In the genomic region with DNA sequence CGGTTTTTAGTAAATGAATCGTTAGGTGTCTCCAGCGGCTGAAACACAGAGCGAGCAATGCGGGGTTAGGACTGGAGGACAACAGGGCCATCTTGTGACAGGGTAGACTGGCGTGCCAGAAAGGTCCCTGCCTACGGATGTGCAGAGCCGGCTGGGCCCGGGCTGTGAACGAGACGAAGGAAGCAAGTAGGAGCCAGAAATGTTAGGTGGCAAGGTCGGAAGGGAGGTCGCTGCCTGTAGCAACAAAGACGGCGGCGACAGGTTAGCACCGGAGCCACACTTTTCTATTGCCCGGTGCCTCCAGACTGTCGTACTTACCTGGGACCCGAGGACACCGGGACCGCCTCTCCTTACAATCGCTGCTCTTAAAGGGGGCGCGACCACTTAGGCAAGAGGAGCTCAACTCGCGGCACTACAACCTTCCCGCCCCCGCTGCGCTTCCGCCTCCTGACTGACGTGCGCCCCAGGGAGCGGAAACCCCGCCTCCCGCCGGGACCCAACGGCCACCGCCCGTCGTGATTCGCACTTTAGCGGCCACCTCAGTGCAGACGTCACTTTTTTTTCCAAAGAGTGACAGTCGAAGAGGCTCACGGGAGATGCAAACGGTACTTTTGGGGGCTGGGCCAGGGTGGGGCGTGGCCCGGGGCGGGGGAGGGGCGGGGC, we compare ENCODE assay signal across 8 cellular contexts. TPM values are rescaled to one million over a fixed set of nuclear protein-coding genes. Genes with fewer than 3 reads are reported as not detected.
DNase-seq lines count a peak whose midpoint lies in the region; ATAC-seq and TF ChIP-seq lines count a peak whose summit lies in the region.

A gene with protein sequence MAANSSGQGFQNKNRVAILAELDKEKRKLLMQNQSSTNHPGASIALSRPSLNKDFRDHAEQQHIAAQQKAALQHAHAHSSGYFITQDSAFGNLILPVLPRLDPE (minus strand): TSS at position 449 of the 663 bp plus-strand sequence. CDS start 1,632 bp downstream, outside the sequence.

- no peaks in the 10 kb centered on the region for H3K4me1 ChIP-seq in ovary (ENCODE audit: insufficient read depth)
- H3K4me1 ChIP-seq in thyroid gland = peaks cover 0 to 8% of the 10 kb centered on the region in 2 donors

- intact Hi-C loops in head of caudate nucleus (cut with DNase I) = loop anchor here (2.0 to 10.0 kb wide), 4 partner anchors 33 to 623 kb away; a partner anchor contains a TSS
- intact Hi-C loops in ovary (cut with DNase I) = loop anchor here in 1 of 4 donors (10.0 kb wide), 1 partner anchor 623 kb away; no protein-coding TSS in a partner anchor
- intact Hi-C loops in thyroid gland (cut with DNase I) = no loop called here

- no peaks in the 10 kb centered on the region for H3K9me3 ChIP-seq in ovary
- H3K9me3 ChIP-seq in thyroid gland = no peaks in the 10 kb centered on the region

- TF ChIP-seq POLR2A in GM10847 (IDR thresholded peaks at IDR 0.05; ENCODE audit: extremely low read depth, insufficient read length) (peak; percentile 38), ovary (IDR thresholded peaks at IDR 0.05) (peak; percentile 62), thyroid gland (IDR thresholded peaks at IDR 0.05) (peak in 1 of 2 donors; percentile 82)

- H3K36me3 ChIP-seq in ovary (no peaks in the 10 kb centered on the region), thyroid gland (no peaks in the 10 kb centered on the region)

- ATAC-seq in HG02610 (IDR thresholded peaks at IDR 0.05; ENCODE audit: unreplicated experiment) = peak; percentile 93
- peak; percentile 98 for ATAC-seq in SK-N-SH treated with all-trans-retinoic acid at 6 μM for 48 hours
- peak; percentile 92 to 93 for ATAC-seq in activated naive CD4-positive, alpha-beta T cell treated with anti-CD3 and anti-CD28 coated beads, Interleukin-2, amount 50 U/mL, for 72 hours

- TF ChIP-seq CTCF in ovary (IDR thresholded peaks at IDR 0.05) = no peak
- peak in 2 of 6 experiments; percentile 12 for TF ChIP-seq CTCF in thyroid gland (IDR thresholded peaks at IDR 0.05)

- 0 to 1% (median 1%) methylated on average over 45 to 51 of the region's 51 CpGs for WGBS in ovary, 3 donors
- WGBS in thyroid gland, 2 donors = 0% methylated on average over 33 to 44 of the region's 51 CpGs

- H3K36me3 Mint-ChIP-seq in activated naive CD4-positive, alpha-beta T cell treated with anti-CD3 and anti-CD28 coated beads, Interleukin-2, amount 50 U/mL, for 72 hours = peaks cover 4 to 11% of the 10 kb centered on the region in 2 donors

- H3K27me3 ChIP-seq in ovary = no peaks in the 10 kb centered on the region
- H3K27me3 ChIP-seq in thyroid gland = no peaks in the 10 kb centered on the region

- H3K27ac ChIP-seq in ovary (peak within 1 kb of the TSS; percentile 79), thyroid gland (peak within 1 kb of the TSS; percentile 49 to 82 (median 76))

- peak; percentile 97 for DNase-seq in NCI-H1092 (lab: John Stamatoyannopoulos, UW)
- DNase-seq in activated naive CD4-positive, alpha-beta T cell treated with anti-CD3 and anti-CD28 coated beads, Interleukin-2, amount 50 U/mL, for 72 hours (ENCODE audit: low spot score in 2 of 2) = peak; percentile 94 to 98
- peak; percentile 95 to 99 (median 98) for DNase-seq in head of caudate nucleus
- peak; percentile 92 to 96 (median 94) for DNase-seq in ovary
- peak; percentile 97 for DNase-seq in thyroid gland

- TF ChIP-seq EP300 in ovary (IDR thresholded peaks at IDR 0.05) = no peak

- H3K9me3 Mint-ChIP-seq in activated naive CD4-positive, alpha-beta T cell treated with anti-CD3 and anti-CD28 coated beads, Interleukin-2, amount 50 U/mL, for 72 hours = no peaks in the 10 kb centered on the region

- H3K4me3 ChIP-seq in ovary (peak within 1 kb of the TSS; percentile 62), thyroid gland (replicated peaks in 1 of 3) (peak within 1 kb of the TSS; percentile 15 to 73 (median 59))

- H3K27ac Mint-ChIP-seq in activated naive CD4-positive, alpha-beta T cell treated with anti-CD3 and anti-CD28 coated beads, Interleukin-2, amount 50 U/mL, for 72 hours = peak within 1 kb of the TSS; percentile 95 to 97

TF ChIP-seq in SK-N-SH treated with all-trans-retinoic acid at 6 μM for 48 hours, 23 proteins besides CTCF, POLR2A, EP300 and RAD21:
- TF ChIP-seq, protein P1, sequence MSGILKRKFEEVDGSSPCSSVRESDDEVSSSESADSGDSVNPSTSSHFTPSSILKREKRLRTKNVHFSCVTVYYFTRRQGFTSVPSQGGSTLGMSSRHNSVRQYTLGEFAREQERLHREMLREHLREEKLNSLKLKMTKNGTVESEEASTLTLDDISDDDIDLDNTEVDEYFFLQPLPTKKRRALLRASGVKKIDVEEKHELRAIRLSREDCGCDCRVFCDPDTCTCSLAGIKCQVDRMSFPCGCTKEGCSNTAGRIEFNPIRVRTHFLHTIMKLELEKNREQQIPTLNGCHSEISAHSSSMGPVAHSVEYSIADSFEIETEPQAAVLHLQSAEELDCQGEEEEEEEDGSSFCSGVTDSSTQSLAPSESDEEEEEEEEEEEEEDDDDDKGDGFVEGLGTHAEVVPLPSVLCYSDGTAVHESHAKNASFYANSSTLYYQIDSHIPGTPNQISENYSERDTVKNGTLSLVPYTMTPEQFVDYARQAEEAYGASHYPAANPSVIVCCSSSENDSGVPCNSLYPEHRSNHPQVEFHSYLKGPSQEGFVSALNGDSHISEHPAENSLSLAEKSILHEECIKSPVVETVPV (CRISPR knock-in tag; IDR thresholded peaks at IDR 0.05) = no peak
- TF ChIP-seq CSDC2 (CRISPR knock-in tag; IDR thresholded peaks at IDR 0.05) = no peak

RNA-seq across cellular contexts. Expression of the gene that starts here (rescaled TPM):
- total RNA-seq in activated naive CD4-positive, alpha-beta T cell treated with anti-CD3 and anti-CD28 coated beads, Interleukin-2, amount 50 U/mL, for 72 hours = 10 to 100 TPM; 34.1 to 38.4 TPM
- total RNA-seq in ovary = 10 to 100 TPM in 6 of 7 donors, 1 to 10 TPM in 1; 7.4 to 26.3 (median 21.5) TPM
- polyA plus RNA-seq in ovary = 10 to 100 TPM in 1 of 2 donors, 1 to 10 TPM in 1; 7.4 to 19.4 TPM
- 10 to 100 TPM; 12.6 to 23.7 (median 18.2) TPM for total RNA-seq in thyroid gland

Comparison
In these comparisons a context has a peak if more than half of its experiments do, and no peak if none do; other contexts are left out.
1. Peak in every context shown above with its lines: DNase-seq, ATAC-seq, H3K4me3 ChIP-seq and H3K27ac ChIP-seq.